ENCODE assay signal across 19 cellular contexts in the genomic region with DNA sequence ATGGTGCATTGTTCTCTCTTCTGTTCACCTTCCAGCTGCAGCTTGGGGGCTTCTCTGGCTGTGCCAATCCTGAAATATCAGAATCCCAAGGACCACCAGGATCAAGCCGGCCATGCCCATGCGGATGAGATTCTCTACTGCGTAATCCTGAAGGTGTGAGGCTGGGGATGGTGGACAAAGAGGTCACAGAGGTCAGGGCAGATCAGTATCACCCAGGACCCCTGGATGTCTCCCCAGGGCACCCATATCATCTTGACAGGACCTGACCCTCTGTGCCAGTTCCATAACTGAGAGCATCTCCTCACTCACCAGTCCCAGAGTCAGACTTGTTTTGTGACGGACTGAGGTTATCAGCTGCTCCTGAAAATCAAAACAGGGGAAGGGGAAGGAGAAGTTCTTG. TPM values are rescaled to one million over a fixed set of nuclear protein-coding genes. Genes with fewer than 3 reads are reported as not detected.
DNase-seq lines count a peak whose midpoint lies in the region; TF ChIP-seq lines count a peak whose summit lies in the region.
"Had no signal": no experiment of that assay in that cellular context is flagged by ENCODE, and none has a peak within 500 bp of the region (broad histone marks: within the 10 kb centered on the region; RNA-seq: fewer than 3 reads in every experiment).

No MANE protein-coding gene starts in this region.

- TF ChIP-seq CTCF in Caco-2 (IDR thresholded peaks at IDR 0.05; ENCODE audit: insufficient read depth in 1 of 2, low read depth in 1 of 2, low read length in 1 of 2, severe bottlenecking in 1 of 2, unreplicated experiment in 1 of 2) = no peak

- H3K4me3 ChIP-seq in Caco-2 (ENCODE audit: low read depth, low read length) = no peak overlapping the region
- H3K4me3 ChIP-seq: BLaER1 treated with 17β-estradiol and CSF1 and Interleukin-3, amounts not matched to agents 10 nM and 100 nM; GM12878; GM23248 had no signal

- H3K4me1 ChIP-seq in Caco-2 = no peaks in the 10 kb centered on the region
- H3K4me1 ChIP-seq: BE2C had no signal

- H3K36me3 Mint-ChIP-seq in Caco-2 (ENCODE audit: insufficient read depth, unreplicated experiment) = no peaks in the 10 kb centered on the region
- H3K36me3 Mint-ChIP-seq: CD8-positive, alpha-beta memory T cell had no signal

- CTCF ChIA-PET in Caco-2 (lab: Charles Lee) = no interaction called here

- H3K9me3 Mint-ChIP-seq in Caco-2 (ENCODE audit: unreplicated experiment) = peaks cover 9% of the 10 kb centered on the region
- H3K9me3 Mint-ChIP-seq: CD4-positive, alpha-beta T cell; CD8-positive, alpha-beta memory T cell had no signal

- no peaks in the 10 kb centered on the region for H3K9me3 ChIP-seq in Caco-2
- H3K9me3 ChIP-seq: BE2C had no signal

- no peak overlapping the region for H3K27ac Mint-ChIP-seq in Caco-2 (ENCODE audit: unreplicated experiment)
- H3K27ac Mint-ChIP-seq: CD4-positive, alpha-beta T cell; CD8-positive, alpha-beta memory T cell had no signal

- H3K4me1 Mint-ChIP-seq in Caco-2 (ENCODE audit: low read depth, unreplicated experiment) = no peaks in the 10 kb centered on the region

- no peaks in the 10 kb centered on the region for H3K36me3 ChIP-seq in Caco-2 (ENCODE audit: control insufficient read depth, insufficient read depth, low read length)
- H3K36me3 ChIP-seq: BE2C had no signal

- no peak overlapping the region for H3K4me3 Mint-ChIP-seq in Caco-2 (ENCODE audit: unreplicated experiment)
- H3K4me3 Mint-ChIP-seq: CD4-positive, alpha-beta T cell had no signal

- intact Hi-C loops in posterior vena cava (cut with DNase I) (no loop called here), Caco-2 (cut with micrococcal nuclease; ENCODE audit: unreplicated experiment) (no loop called here)

- POLR2A ChIA-PET in Caco-2 (lab: Charles Lee) = no interaction called here

- DNase-seq in activated CD8-positive, alpha-beta memory T cell treated with anti-CD3 and anti-CD28 coated beads for 24 hours = peak; percentile 37
- DNase-seq in activated CD8-positive, alpha-beta memory T cell treated with anti-CD3 and anti-CD28 coated beads, Interleukin-2, amount 50 U/mL, for 4 hours = no peak
- DNase-seq in mesenteric fat pad (ENCODE audit: low spot score) (peak; percentile 30), posterior vena cava (ENCODE audit: low spot score) (peak; percentile 42), DMS153 treated with DMSO at 0.1 percent for 48 hours (lab: John Stamatoyannopoulos, UW; ENCODE audit: unreplicated experiment) (no peak), Caco-2 (no peak)
- DNase-seq in stimulated activated CD4-positive, alpha-beta T cell treated with anti-CD3 and anti-CD28 coated beads, Interleukin-1b, Interleukin-23, amount 100 ng/mL, for 48 hours = no peak
- no peak for DNase-seq in stimulated activated CD4-positive, alpha-beta T cell treated with anti-CD3 and anti-CD28 coated beads, Interleukin-4, amount 100 ng/mL, for 24 hours
- DNase-seq: BE2C; Calu3; CD4-positive, alpha-beta T cell; CD8-positive, alpha-beta memory T cell; DND-41; GM23248; H7; HCEC 1CT had no signal

- H3K27me3 ChIP-seq in Caco-2 (replicated peaks; ENCODE audit: control insufficient read depth, insufficient read depth, low read length) = no peaks in the 10 kb centered on the region
- H3K27me3 ChIP-seq: BLaER1 treated with 17β-estradiol and CSF1 and Interleukin-3, amounts not matched to agents 10 nM and 100 nM had no signal

- BruUV-seq in Caco-2 (replicated peaks; lab: Mats Ljungman, UMichigan) = no TSS peak

- H3K27me3 Mint-ChIP-seq in Caco-2 (ENCODE audit: insufficient read depth, unreplicated experiment) = peaks cover 10% of the 10 kb centered on the region

RNA-seq across cellular contexts. Expression of gene LILRA5, which starts 5.6 kb away (rescaled TPM):
- total RNA-seq in mesenteric fat pad (23.0 TPM), posterior vena cava (10 to 100 TPM in 1 of 2 donors, 1 to 10 TPM in 1; 6.2 to 11.7 TPM), Caco-2 (2022) (not detected in 2 replicates)
- total RNA-seq: Calu3; CD8-positive, alpha-beta memory T cell; GM23248; H1; H7 had no signal

RNA-seq across cellular contexts. Expression of gene LILRB2, which starts 26.5 kb away (rescaled TPM):
- 14.4 TPM for total RNA-seq in mesenteric fat pad
- 10 to 100 TPM in 1 of 2 donors, 1 to 10 TPM in 1; 7.3 to 12.9 TPM for total RNA-seq in posterior vena cava
- not detected in 2 replicates for total RNA-seq in Caco-2 (2022)
- total RNA-seq: Calu3, GM23248, H1, H7 had no signal

RNA-seq across cellular contexts. Expression of gene LILRA4, which starts 31.6 kb away (rescaled TPM):
- total RNA-seq in mesenteric fat pad (1.0 TPM), posterior vena cava (under 1 TPM in 1 of 2 donors, not detected in 1; 0.57 TPM), Caco-2 (2022) (not detected in 2 replicates)
- total RNA-seq: Calu3; CD8-positive, alpha-beta memory T cell; GM23248; H1; H7 had no signal

RNA-seq across cellular contexts. Expression of gene LILRB5, which starts 50.3 kb away (rescaled TPM):
- total RNA-seq in mesenteric fat pad = 69.4 TPM
- total RNA-seq in posterior vena cava = 10 to 100 TPM; 14.9 to 22.5 TPM
- not detected in 2 replicates for total RNA-seq in Caco-2 (2022)
- total RNA-seq: Calu3; CD4-positive, alpha-beta T cell; GM23248; H1; H7 had no signal

RNA-seq across cellular contexts. Expression of gene LAIR1, which starts 57.3 kb away (rescaled TPM):
- total RNA-seq in mesenteric fat pad (63.8 TPM), posterior vena cava (10 to 100 TPM; 18.3 to 42.2 TPM), Caco-2 (2022) (not detected in 2 replicates)
- total RNA-seq: GM23248, H1 had no signal

Comparison
In these comparisons a context has a peak if more than half of its experiments do, and no peak if none do; other contexts are left out.
1. DNase-seq: peak in activated CD8-positive, alpha-beta memory T cell treated with anti-CD3 and anti-CD28 coated beads for 24 hours (single experiment), mesenteric fat pad (single experiment) and posterior vena cava (single experiment); none in activated CD8-positive, alpha-beta memory T cell treated with anti-CD3 and anti-CD28 coated beads, Interleukin-2, amount 50 U/mL, for 4 hours (single experiment), DMS153 treated with DMSO at 0.1 percent for 48 hours (single experiment), Caco-2 (0 of 2), stimulated activated CD4-positive, alpha-beta T cell treated with anti-CD3 and anti-CD28 coated beads, Interleukin-1b, Interleukin-23, amount 100 ng/mL, for 48 hours (single experiment) and stimulated activated CD4-positive, alpha-beta T cell treated with anti-CD3 and anti-CD28 coated beads, Interleukin-4, amount 100 ng/mL, for 24 hours (single experiment).